Comparison of ENCODE assay signal across 27 cellular contexts in genomic region chr3:102665183-102665582, GRCh38.
"Had no signal": no experiment of that assay in that cellular context is flagged by ENCODE, and none has a peak within 500 bp of the region (broad histone marks: within the 10 kb centered on the region; RNA-seq: fewer than 3 reads in every experiment).

No MANE protein-coding gene starts in this region.

- H3K4me3 ChIP-seq: stomach, suprapubic skin, testis, thoracic aorta, thyroid gland, tibial artery, tibial nerve, transverse colon, upper lobe of left lung, upper lobe of right lung, uterus, vagina had no signal

- DNase-seq: stimulated activated CD4-positive, alpha-beta T cell treated with anti-CD3 and anti-CD28 coated beads, Interleukin-2, amount 100 ng/mL, for 48 hours; stimulated activated CD4-positive, alpha-beta T cell treated with anti-CD3 and anti-CD28 coated beads, Interleukin-4, amount 100 ng/mL, for 1 hour; stimulated activated CD4-positive, alpha-beta T cell treated with anti-CD3 and anti-CD28 coated beads, Interleukin-4, amount 100 ng/mL, for 24 hours; stimulated activated CD4-positive, alpha-beta T cell treated with anti-CD3 and anti-CD28 coated beads, Interleukin-4, amount 100 ng/mL, for 4 hours; stimulated activated CD8-positive, alpha-beta memory T cell treated with anti-CD3 and anti-CD28 coated beads, Interleukin-4, amount 100 ng/mL, for 48 hours; stimulated activated naive B cell treated with anti-CD40 and anti-IgM and Interleukin-4, amounts not matched to agents 10 μg/mL and 1 μg/mL and 100 μg/mL, for 72 hours; stimulated activated naive CD4-positive, alpha-beta T cell; stimulated activated naive CD4-positive, alpha-beta T cell treated with Interleukin-2 at 50 U/mL for 16 hours; stimulated activated naive CD8-positive, alpha-beta T cell treated with anti-CD3 and anti-CD28 coated beads, Interleukin-15, amount 100 ng/mL, for 72 hours; stimulated activated naive CD8-positive, alpha-beta T cell treated with anti-CD3 and anti-CD28 coated beads, Interleukin-15, Interleukin-2, amounts not matched to agents 100 U/mL and 50 U/mL, for 24 hours; stomach; substantia nigra; testis; thyroid gland; tibial artery; transverse colon; trophoblast cell; upper lobe of left lung; upper lobe of right lung; uterus had no signal

- ATAC-seq: stimulated activated effector memory CD8-positive, alpha-beta T cell treated with anti-CD3 and anti-CD28 coated beads, Interleukin-12 subunit alpha, Interleukin-12 subunit beta, amount 100 ng/mL, for 72 hours; stimulated activated memory B cell treated with anti-CD40 and anti-IgM and Interleukin-4, amounts not matched to agents 10 μg/mL and 1 μg/mL and 100 μg/mL, for 72 hours; stimulated activated naive B cell treated with anti-CD40 and anti-IgM and Interleukin-4, amounts not matched to agents 10 μg/mL and 1 μg/mL and 100 μg/mL, for 72 hours; stimulated activated naive CD8-positive, alpha-beta T cell treated with anti-CD3 and anti-CD28 coated beads, Interleukin-15, amount 100 ng/mL, for 72 hours; stimulated activated naive CD8-positive, alpha-beta T cell treated with anti-CD3 and anti-CD28 coated beads, Interleukin-15, Interleukin-2, amounts not matched to agents 100 U/mL and 50 U/mL, for 24 hours; upper lobe of right lung had no signal

- FAIRE-seq: urothelium cell line had no signal

- H3K27me3 ChIP-seq: suprapubic skin, testis, thyroid gland, tibial artery, tibial nerve, transverse colon, upper lobe of left lung, upper lobe of right lung, uterus, vagina had no signal

- H3K36me3 ChIP-seq: stomach, suprapubic skin, thoracic aorta, thyroid gland, tibial artery, tibial nerve, transverse colon, upper lobe of left lung, upper lobe of right lung, uterus, vagina had no signal

- H3K9me3 ChIP-seq: stomach, suprapubic skin, testis, thoracic aorta, thyroid gland, tibial artery, tibial nerve, transverse colon, upper lobe of left lung, upper lobe of right lung, uterus, vagina had no signal

- H3K27ac ChIP-seq: stomach, suprapubic skin, testis, thoracic aorta, thyroid gland, tibial artery, tibial nerve, transverse colon, upper lobe of left lung, upper lobe of right lung, uterus, vagina had no signal

- H3K4me1 ChIP-seq: stomach, suprapubic skin, testis, thyroid gland, tibial artery, tibial nerve, transverse colon, upper lobe of left lung, upper lobe of right lung, uterus, vagina had no signal
